In the genomic region with DNA sequence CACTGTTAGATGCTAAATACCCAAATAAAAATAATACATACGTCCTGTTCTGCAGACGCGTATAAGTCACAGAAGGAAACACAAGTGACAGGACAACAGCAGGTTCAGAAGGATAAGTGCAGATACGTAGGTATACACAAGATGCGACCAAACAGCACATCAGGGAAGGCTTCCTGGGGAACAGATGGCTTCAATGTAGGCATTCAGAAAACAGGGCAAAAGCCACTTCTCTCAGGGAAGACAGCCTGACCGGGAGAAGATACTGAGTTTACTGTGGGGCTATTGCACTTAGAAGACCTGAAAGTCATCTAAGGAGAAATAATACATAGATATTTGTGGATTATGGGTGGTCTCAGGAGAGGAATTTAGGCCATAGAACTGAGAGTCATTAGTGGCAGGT, we compare ENCODE assay signal across 14 cellular contexts. TPM values are rescaled to one million over a fixed set of nuclear protein-coding genes. Genes with fewer than 3 reads are reported as not detected.
DNase-seq lines count a peak whose midpoint lies in the region; ATAC-seq, FAIRE-seq and TF ChIP-seq lines count a peak whose summit lies in the region.
"Had no signal": no experiment of that assay in that cellular context is flagged by ENCODE, and none has a peak within 500 bp of the region (broad histone marks: within the 10 kb centered on the region; RNA-seq: fewer than 3 reads in every experiment).

No MANE protein-coding gene starts in this region.

- POLR2A ChIA-PET in activated CD4-positive, alpha-beta T cell treated with anti-CD3 and anti-CD28 coated beads for 36 hours (lab: Charles Lee), result no interaction called here

- no peak overlapping the region for H3K27ac Mint-ChIP-seq in activated CD4-positive, alpha-beta T cell treated with anti-CD3 and anti-CD28 coated beads for 36 hours
- peak overlapping the region; percentile 60 for H3K27ac Mint-ChIP-seq in central memory CD8-positive, alpha-beta T cell (ENCODE audit: low read depth)

- peaks cover 2 to 53% (median 32%) of the 10 kb centered on the region in 6 donors for H3K36me3 ChIP-seq in spleen

- ATAC-seq in activated CD4-positive, alpha-beta T cell treated with anti-CD3 and anti-CD28 coated beads for 36 hours, result no peak
- no peak for ATAC-seq in central memory CD8-positive, alpha-beta T cell (replicated peaks; ENCODE audit: extremely low read depth, poor library complexity, severe bottlenecking)
- ATAC-seq: left colon, Right ventricle myocardium inferior had no signal

- WGBS in spleen, 5 donors, result 26 to 39% (median 30%) methylated on average over 6 of the region's 6 CpGs

- H3K9me3 ChIP-seq in spleen, result peaks cover 0 to 3% (median 0%) of the 10 kb centered on the region in 8 donors

- peak overlapping the region; percentile 34 for H3K4me3 Mint-ChIP-seq in activated CD4-positive, alpha-beta T cell treated with anti-CD3 and anti-CD28 coated beads for 36 hours
- H3K4me3 Mint-ChIP-seq in central memory CD8-positive, alpha-beta T cell, result peak overlapping the region; percentile 90

- peaks cover 17 to 96% (median 64%) of the 10 kb centered on the region in 6 donors for H3K4me1 ChIP-seq in spleen

- H3K36me3 Mint-ChIP-seq in activated CD4-positive, alpha-beta T cell treated with anti-CD3 and anti-CD28 coated beads for 36 hours (ENCODE audit: low read depth), result peaks cover 24% of the 10 kb centered on the region
- peaks cover 33% of the 10 kb centered on the region for H3K36me3 Mint-ChIP-seq in central memory CD8-positive, alpha-beta T cell (ENCODE audit: insufficient read depth)

- CTCF ChIA-PET in activated CD4-positive, alpha-beta T cell treated with anti-CD3 and anti-CD28 coated beads for 36 hours (lab: Charles Lee), result interaction anchor here (1.4 to 2.0 kb wide), 2 partner anchors 22 to 55 kb away, joined by 4 to 6 read pairs; no protein-coding TSS in a partner anchor

- H3K4me3 ChIP-seq in spleen, result peak overlapping the region; percentile 27 to 76 (median 54)

- peaks cover 25% of the 10 kb centered on the region for H3K4me1 Mint-ChIP-seq in activated CD4-positive, alpha-beta T cell treated with anti-CD3 and anti-CD28 coated beads for 36 hours
- H3K4me1 Mint-ChIP-seq in central memory CD8-positive, alpha-beta T cell, result peaks cover 69% of the 10 kb centered on the region

- peak; percentile 85 for FAIRE-seq in GM12892 (lab: Jason Lieb, UNC)

- peak overlapping the region in 6 of 8 donors; percentile 2 to 97 (median 68) for H3K27ac ChIP-seq in spleen

- no peak for DNase-seq in activated CD4-positive, alpha-beta T cell treated with anti-CD3 and anti-CD28 coated beads for 36 hours
- no peak for DNase-seq in activated CD4-positive, alpha-beta T cell treated with anti-CD3 and anti-CD28 coated beads for 48 hours
- no peak for DNase-seq in GM12892 (ENCODE audit: insufficient read length)
- DNase-seq in central memory CD8-positive, alpha-beta T cell (ENCODE audit: low spot score in 2 of 2), result no peak
- DNase-seq in spleen, result no peak
- no peak for DNase-seq in stimulated activated CD4-positive, alpha-beta T cell treated with anti-CD3 and anti-CD28 coated beads, Interleukin-4, amount 100 ng/mL, for 4 hours
- no peak for DNase-seq in NCI-H187 (lab: John Stamatoyannopoulos, UW)
- DNase-seq in hypothalamus (lab: John Stamatoyannopoulos, UW), result no peak
- DNase-seq: erythroblast; left colon; NCI-H2029 treated with DMSO at 0.1 percent for 48 hours; stimulated activated CD4-positive, alpha-beta T cell treated with anti-CD3 and anti-CD28 coated beads, Interleukin-4, amount 100 ng/mL, for 1 hour; stimulated activated naive CD4-positive, alpha-beta T cell treated with Interleukin-2 at 50 U/mL for 16 hours had no signal

- peak; percentile 8; the same call in 1 of the 2 replicates for TF ChIP-seq POLR2A in GM12892 (IDR thresholded peaks at IDR 0.05; ENCODE audit: low read depth, low read length)
- no peak for TF ChIP-seq POLR2A in spleen (IDR thresholded peaks at IDR 0.05)

- H3K27me3 Mint-ChIP-seq in activated CD4-positive, alpha-beta T cell treated with anti-CD3 and anti-CD28 coated beads for 36 hours, result no peaks in the 10 kb centered on the region
- H3K27me3 Mint-ChIP-seq in central memory CD8-positive, alpha-beta T cell, result no peaks in the 10 kb centered on the region

- H3K9me3 Mint-ChIP-seq in activated CD4-positive, alpha-beta T cell treated with anti-CD3 and anti-CD28 coated beads for 36 hours (ENCODE audit: low read depth), result peaks cover 6% of the 10 kb centered on the region
- H3K9me3 Mint-ChIP-seq in central memory CD8-positive, alpha-beta T cell, result no peaks in the 10 kb centered on the region

- intact Hi-C loops in activated CD4-positive, alpha-beta T cell treated with anti-CD3 and anti-CD28 coated beads for 36 hours (cut with DNase I, micrococcal nuclease), result no loop called here
- intact Hi-C loops in spleen (cut with DNase I; ENCODE audit: low total_unique reads), result loop anchor here (5.0 kb wide), 1 partner anchor 54 kb away; no protein-coding TSS in a partner anchor

- H3K27me3 ChIP-seq in spleen (replicated peaks in 1 of 7), result no peaks in the 10 kb centered on the region

- TF ChIP-seq CTCF in spleen (IDR thresholded peaks at IDR 0.05 in 8 of 11, conservative IDR thresholded peaks at IDR 0.05 in 3 of 11), result no peak

RNA-seq across cellular contexts. Expression of a gene that starts 1.9 kb away (rescaled TPM):
- total RNA-seq in activated CD4-positive, alpha-beta T cell treated with anti-CD3 and anti-CD28 coated beads for 36 hours, result 10 to 100 TPM; 11.5 to 13.3 TPM
- polyA plus RNA-seq in GM12892 (2012; ENCODE audit: missing spikeins), result 1,233 TPM
- total RNA-seq in spleen, result 100 to 1,000 TPM; 253 to 621 (median 517) TPM
- polyA plus RNA-seq in spleen, result 100 to 1,000 TPM; 346 to 466 (median 352) TPM

RNA-seq across cellular contexts. Expression of a gene that starts 4.2 kb away (rescaled TPM):
- total RNA-seq in activated CD4-positive, alpha-beta T cell treated with anti-CD3 and anti-CD28 coated beads for 36 hours, result 1 to 10 TPM; 5.2 to 5.4 TPM
- 455 TPM for polyA plus RNA-seq in GM12892 (2012; ENCODE audit: missing spikeins)
- 100 to 1,000 TPM; 209 to 647 (median 414) TPM for total RNA-seq in spleen
- polyA plus RNA-seq in spleen, result 100 to 1,000 TPM; 543 to 817 (median 574) TPM

Comparison
In these comparisons a context has a peak if more than half of its experiments do, and no peak if none do; other contexts are left out.
1. RNA of a gene that starts 1.9 kb away (total RNA-seq): 253 to 621 TPM in spleen; 11.5 to 13.3 TPM in activated CD4-positive, alpha-beta T cell treated with anti-CD3 and anti-CD28 coated beads for 36 hours; every median in the first group is over 10 times any median in the second.
2. RNA of a gene that starts 4.2 kb away (total RNA-seq): 209 to 647 TPM in spleen; 5.2 to 5.4 TPM in activated CD4-positive, alpha-beta T cell treated with anti-CD3 and anti-CD28 coated beads for 36 hours; every median in the first group is over 10 times any median in the second.